In genomic region chr9:99101271-99101670, GRCh38 we compare ENCODE assay signal across 31 cellular contexts.
"Had no signal": no experiment of that assay in that cellular context is flagged by ENCODE, and none has a peak within 500 bp of the region (broad histone marks: within the 10 kb centered on the region; RNA-seq: fewer than 3 reads in every experiment).

No MANE protein-coding gene starts in this region.

- H3K36me3 ChIP-seq: brain microvascular endothelial cell, colonic mucosa, gastrocnemius medialis, WERI-Rb-1 had no signal

- DNase-seq: activated B cell treated with CpG ODN at 0.5 μM for 24 hours; activated CD4-positive, alpha-beta memory T cell treated with anti-CD3 and anti-CD28 coated beads for 36 hours; activated CD4-positive, alpha-beta T cell treated with anti-CD3 and anti-CD28 coated beads, Interleukin-2, amount 10 ng/mL, durations not matched to agents 24 days and 14 days; activated CD8-positive, alpha-beta memory T cell treated with anti-CD3 and anti-CD28 coated beads, Interleukin-2, amount 10 ng/mL, durations not matched to agents 7 days and 5 days; activated CD8-positive, alpha-beta memory T cell treated with anti-CD3 and anti-CD28 coated beads, Interleukin-2, amount 50 U/mL, for 4 hours; activated CD8-positive, alpha-beta T cell treated with anti-CD3 and anti-CD28 coated beads, Interleukin-2, amount 10 ng/mL, durations not matched to agents 7 days and 5 days; activated effector memory CD4-positive, alpha-beta T cell treated with anti-CD3 and anti-CD28 coated beads, Interleukin-2, amount 50 U/mL, for 16 hours; activated naive CD4-positive, alpha-beta T cell treated with anti-CD3 and anti-CD28 coated beads, Interleukin-2, amount 50 U/mL, for 16 hours; activated naive CD4-positive, alpha-beta T cell treated with Interleukin-2 at 50 U/mL for 16 hours; activated T-cell treated with anti-CD3 and anti-CD28 coated beads, Interleukin-2, amount 50 U/mL, for 1 hour; activated T-cell treated with anti-CD3 and anti-CD28 coated beads, Interleukin-2, amount 50 U/mL, for 48 hours; amniotic stem cell; anterior cingulate cortex; brain microvascular endothelial cell; caudate nucleus; cerebellar nuclear complex; colonic mucosa; effector CD8-positive, alpha-beta T cell; foreskin fibroblast; gastrocnemius medialis; glutamatergic neuron; T-helper 1 cell; T-helper 17 cell; T1000; WERI-Rb-1 had no signal

- H3K27ac ChIP-seq: brain microvascular endothelial cell, colonic mucosa, gastrocnemius medialis, WERI-Rb-1 had no signal

- ATAC-seq: activated CD4-positive, CD25-positive, alpha-beta regulatory T cell treated with anti-CD3 and anti-CD28 coated beads, Interleukin-2, amount 50 U/mL, for 24 hours; activated CD8-positive, alpha-beta memory T cell treated with anti-CD3 and anti-CD28 coated beads, Interleukin-2, amount 10 ng/mL, durations not matched to agents 7 days and 5 days; activated CD8-positive, alpha-beta T cell treated with anti-CD3 and anti-CD28 coated beads, Interleukin-2, amount 10 ng/mL, durations not matched to agents 7 days and 5 days; esophagus mucosa; gastrocnemius medialis; T-helper 17 cell had no signal

- H3K4me3 Mint-ChIP-seq: activated B cell treated with CpG ODN at 0.5 μM for 24 hours; activated CD4-positive, alpha-beta memory T cell treated with anti-CD3 and anti-CD28 coated beads for 36 hours; activated CD4-positive, alpha-beta T cell treated with anti-CD3 and anti-CD28 coated beads, Interleukin-2, amount 10 ng/mL, durations not matched to agents 24 days and 14 days; activated CD8-positive, alpha-beta memory T cell treated with anti-CD3 and anti-CD28 coated beads, Interleukin-2, amount 10 ng/mL, durations not matched to agents 7 days and 5 days; activated CD8-positive, alpha-beta T cell treated with anti-CD3 and anti-CD28 coated beads, Interleukin-2, amount 10 ng/mL, durations not matched to agents 7 days and 5 days; activated naive CD8-positive, alpha-beta T cell; activated T-helper 1 cell treated with anti-CD3 and anti-CD28 coated beads, Interleukin-12 subunit alpha, Interleukin-12 subunit beta, Interleukin-2, Interleukin-4 antibody, amounts not matched to agents 30 ng/mL and 10 ng/mL and 1 ng/mL, durations not matched to agents 14 hours and 24 hours and 36 hours; T-helper 17 cell; T-helper 2 cell treated with Interferon-gamma antibody and Interleukin-4, amounts not matched to agents 5 μg/mL and 100 μg/mL, for 36 hours had no signal

- H3K4me3 ChIP-seq: colonic mucosa, gastrocnemius medialis had no signal

- H3K9me3 Mint-ChIP-seq: activated CD4-positive, alpha-beta memory T cell treated with anti-CD3 and anti-CD28 coated beads for 36 hours had no signal

- H3K27me3 ChIP-seq: brain microvascular endothelial cell, colonic mucosa, gastrocnemius medialis had no signal

- H3K27ac Mint-ChIP-seq: activated B cell treated with CpG ODN at 0.5 μM for 24 hours; activated CD4-positive, alpha-beta memory T cell treated with anti-CD3 and anti-CD28 coated beads for 36 hours; activated CD4-positive, alpha-beta T cell treated with anti-CD3 and anti-CD28 coated beads, Interleukin-2, amount 10 ng/mL, durations not matched to agents 24 days and 14 days; activated CD8-positive, alpha-beta memory T cell treated with anti-CD3 and anti-CD28 coated beads, Interleukin-2, amount 10 ng/mL, durations not matched to agents 7 days and 5 days; activated CD8-positive, alpha-beta T cell treated with anti-CD3 and anti-CD28 coated beads, Interleukin-2, amount 10 ng/mL, durations not matched to agents 7 days and 5 days; activated naive CD8-positive, alpha-beta T cell; activated T-helper 2 cell treated with anti-CD3 and anti-CD28 coated beads, Interferon-gamma antibody, Interleukin-2, Interleukin-4, amounts not matched to agents 10 μg/mL and 5 μg/mL and 100 μg/mL, durations not matched to agents 14 hours and 24 hours and 36 hours; T-helper 17 cell; T-helper 2 cell treated with Interferon-gamma antibody and Interleukin-4, amounts not matched to agents 5 μg/mL and 100 μg/mL, for 36 hours had no signal

- H3K4me1 ChIP-seq: colonic mucosa had no signal

- H3K27me3 Mint-ChIP-seq: activated B cell treated with CpG ODN at 0.5 μM for 24 hours; activated CD4-positive, alpha-beta memory T cell treated with anti-CD3 and anti-CD28 coated beads for 36 hours; activated CD4-positive, alpha-beta T cell treated with anti-CD3 and anti-CD28 coated beads, Interleukin-2, amount 10 ng/mL, durations not matched to agents 24 days and 14 days; activated CD8-positive, alpha-beta memory T cell treated with anti-CD3 and anti-CD28 coated beads, Interleukin-2, amount 10 ng/mL, durations not matched to agents 7 days and 5 days; activated naive CD8-positive, alpha-beta T cell; T-helper 17 cell had no signal

- H3K36me3 Mint-ChIP-seq: activated CD4-positive, alpha-beta memory T cell treated with anti-CD3 and anti-CD28 coated beads for 36 hours; activated naive CD8-positive, alpha-beta T cell had no signal

- H3K9me3 ChIP-seq: colonic mucosa, gastrocnemius medialis had no signal
